ENCODE assay signal across 1 cellular context in genomic region chr17:71438631-71439146, GRCh38.
TF ChIP-seq lines count a peak whose summit lies in the region.

No MANE protein-coding gene starts in this region.

TF ChIP-seq in HEK293, 187 proteins besides CTCF, POLR2A, EP300 and RAD21 (continued from another document and continues in another):
- TF ChIP-seq ZNF398 (tag by site-specific recombination; IDR thresholded peaks at IDR 0.05) (peak; percentile 85), ZNF311 (tag by site-specific recombination; IDR thresholded peaks at IDR 0.05; ENCODE audit: borderline replicate concordance) (no peak), ZNF423 (tag by site-specific recombination; IDR thresholded peaks at IDR 0.05) (no peak), ZNF292 (tag by site-specific recombination; IDR thresholded peaks at IDR 0.05; ENCODE audit: borderline replicate concordance, low read depth) (no peak), SP7 (tag by site-specific recombination; IDR thresholded peaks at IDR 0.05) (peak; percentile 99), ZNF664 (tag by site-specific recombination; IDR thresholded peaks at IDR 0.05) (peak; percentile 84), BCL11B (tag by site-specific recombination; IDR thresholded peaks at IDR 0.05; ENCODE audit: low read depth) (no peak), ZNF214 (tag by site-specific recombination; IDR thresholded peaks at IDR 0.05; ENCODE audit: borderline replicate concordance) (no peak), ZBTB17 (tag by site-specific recombination; IDR thresholded peaks at IDR 0.05) (peak; percentile 83), ZNF24 (tag by site-specific recombination; IDR thresholded peaks at IDR 0.05) (peak; percentile 98), PRDM2 (tag by site-specific recombination; IDR thresholded peaks at IDR 0.05; ENCODE audit: borderline replicate concordance) (no peak), ZSCAN4 (tag by site-specific recombination; IDR thresholded peaks at IDR 0.05) (peak; percentile 69), ZBTB1 (tag by site-specific recombination; IDR thresholded peaks at IDR 0.05) (peak; percentile 97; the same call in 1 of the 2 replicates), ZNF146 (tag by site-specific recombination; IDR thresholded peaks at IDR 0.05) (peak; percentile 69), ZNF585B (tag by site-specific recombination; IDR thresholded peaks at IDR 0.05) (no peak), IKZF3 (tag by site-specific recombination; IDR thresholded peaks at IDR 0.05) (peak; percentile 94), ZNF37A (tag by site-specific recombination; IDR thresholded peaks at IDR 0.05) (0 out of 2 replicates have a peak, but pooled peaks have one; percentile 2), ZNF26 (tag by site-specific recombination; IDR thresholded peaks at IDR 0.05) (no peak), ZNF660 (tag by site-specific recombination; IDR thresholded peaks at IDR 0.05) (peak; percentile 95), ZNF341 (tag by site-specific recombination; IDR thresholded peaks at IDR 0.05; ENCODE audit: low read depth) (no peak), ZBTB20 (tag by site-specific recombination; IDR thresholded peaks at IDR 0.05) (peak; percentile 53; the same call in 1 of the 2 replicates)
- TF ChIP-seq, protein P1, sequence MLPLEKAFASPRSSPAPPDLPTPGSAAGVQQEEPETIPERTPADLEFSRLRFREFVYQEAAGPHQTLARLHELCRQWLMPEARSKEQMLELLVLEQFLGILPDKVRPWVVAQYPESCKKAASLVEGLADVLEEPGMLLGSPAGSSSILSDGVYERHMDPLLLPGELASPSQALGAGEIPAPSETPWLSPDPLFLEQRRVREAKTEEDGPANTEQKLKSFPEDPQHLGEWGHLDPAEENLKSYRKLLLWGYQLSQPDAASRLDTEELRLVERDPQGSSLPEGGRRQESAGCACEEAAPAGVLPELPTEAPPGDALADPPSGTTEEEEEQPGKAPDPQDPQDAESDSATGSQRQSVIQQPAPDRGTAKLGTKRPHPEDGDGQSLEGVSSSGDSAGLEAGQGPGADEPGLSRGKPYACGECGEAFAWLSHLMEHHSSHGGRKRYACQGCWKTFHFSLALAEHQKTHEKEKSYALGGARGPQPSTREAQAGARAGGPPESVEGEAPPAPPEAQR (tag by site-specific recombination; IDR thresholded peaks at IDR 0.05), result peak; percentile 83
- TF ChIP-seq, protein P2, sequence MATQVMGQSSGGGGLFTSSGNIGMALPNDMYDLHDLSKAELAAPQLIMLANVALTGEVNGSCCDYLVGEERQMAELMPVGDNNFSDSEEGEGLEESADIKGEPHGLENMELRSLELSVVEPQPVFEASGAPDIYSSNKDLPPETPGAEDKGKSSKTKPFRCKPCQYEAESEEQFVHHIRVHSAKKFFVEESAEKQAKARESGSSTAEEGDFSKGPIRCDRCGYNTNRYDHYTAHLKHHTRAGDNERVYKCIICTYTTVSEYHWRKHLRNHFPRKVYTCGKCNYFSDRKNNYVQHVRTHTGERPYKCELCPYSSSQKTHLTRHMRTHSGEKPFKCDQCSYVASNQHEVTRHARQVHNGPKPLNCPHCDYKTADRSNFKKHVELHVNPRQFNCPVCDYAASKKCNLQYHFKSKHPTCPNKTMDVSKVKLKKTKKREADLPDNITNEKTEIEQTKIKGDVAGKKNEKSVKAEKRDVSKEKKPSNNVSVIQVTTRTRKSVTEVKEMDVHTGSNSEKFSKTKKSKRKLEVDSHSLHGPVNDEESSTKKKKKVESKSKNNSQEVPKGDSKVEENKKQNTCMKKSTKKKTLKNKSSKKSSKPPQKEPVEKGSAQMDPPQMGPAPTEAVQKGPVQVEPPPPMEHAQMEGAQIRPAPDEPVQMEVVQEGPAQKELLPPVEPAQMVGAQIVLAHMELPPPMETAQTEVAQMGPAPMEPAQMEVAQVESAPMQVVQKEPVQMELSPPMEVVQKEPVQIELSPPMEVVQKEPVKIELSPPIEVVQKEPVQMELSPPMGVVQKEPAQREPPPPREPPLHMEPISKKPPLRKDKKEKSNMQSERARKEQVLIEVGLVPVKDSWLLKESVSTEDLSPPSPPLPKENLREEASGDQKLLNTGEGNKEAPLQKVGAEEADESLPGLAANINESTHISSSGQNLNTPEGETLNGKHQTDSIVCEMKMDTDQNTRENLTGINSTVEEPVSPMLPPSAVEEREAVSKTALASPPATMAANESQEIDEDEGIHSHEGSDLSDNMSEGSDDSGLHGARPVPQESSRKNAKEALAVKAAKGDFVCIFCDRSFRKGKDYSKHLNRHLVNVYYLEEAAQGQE (tag by site-specific recombination; IDR thresholded peaks at IDR 0.05), result peak; percentile 44; the same call in 1 of the 2 replicates
- TF ChIP-seq, protein P3, sequence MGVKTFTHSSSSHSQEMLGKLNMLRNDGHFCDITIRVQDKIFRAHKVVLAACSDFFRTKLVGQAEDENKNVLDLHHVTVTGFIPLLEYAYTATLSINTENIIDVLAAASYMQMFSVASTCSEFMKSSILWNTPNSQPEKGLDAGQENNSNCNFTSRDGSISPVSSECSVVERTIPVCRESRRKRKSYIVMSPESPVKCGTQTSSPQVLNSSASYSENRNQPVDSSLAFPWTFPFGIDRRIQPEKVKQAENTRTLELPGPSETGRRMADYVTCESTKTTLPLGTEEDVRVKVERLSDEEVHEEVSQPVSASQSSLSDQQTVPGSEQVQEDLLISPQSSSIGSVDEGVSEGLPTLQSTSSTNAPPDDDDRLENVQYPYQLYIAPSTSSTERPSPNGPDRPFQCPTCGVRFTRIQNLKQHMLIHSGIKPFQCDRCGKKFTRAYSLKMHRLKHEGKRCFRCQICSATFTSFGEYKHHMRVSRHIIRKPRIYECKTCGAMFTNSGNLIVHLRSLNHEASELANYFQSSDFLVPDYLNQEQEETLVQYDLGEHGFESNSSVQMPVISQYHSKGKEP (tag by site-specific recombination; IDR thresholded peaks at IDR 0.05), result peak; percentile 92
- TF ChIP-seq, protein P4, sequence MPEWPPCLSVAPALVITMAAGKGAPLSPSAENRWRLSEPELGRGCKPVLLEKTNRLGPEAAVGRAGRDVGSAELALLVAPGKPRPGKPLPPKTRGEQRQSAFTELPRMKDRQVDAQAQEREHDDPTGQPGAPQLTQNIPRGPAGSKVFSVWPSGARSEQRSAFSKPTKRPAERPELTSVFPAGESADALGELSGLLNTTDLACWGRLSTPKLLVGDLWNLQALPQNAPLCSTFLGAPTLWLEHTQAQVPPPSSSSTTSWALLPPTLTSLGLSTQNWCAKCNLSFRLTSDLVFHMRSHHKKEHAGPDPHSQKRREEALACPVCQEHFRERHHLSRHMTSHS (tag by site-specific recombination; IDR thresholded peaks at IDR 0.05), result peak; percentile 98
- TF ChIP-seq, protein P5, sequence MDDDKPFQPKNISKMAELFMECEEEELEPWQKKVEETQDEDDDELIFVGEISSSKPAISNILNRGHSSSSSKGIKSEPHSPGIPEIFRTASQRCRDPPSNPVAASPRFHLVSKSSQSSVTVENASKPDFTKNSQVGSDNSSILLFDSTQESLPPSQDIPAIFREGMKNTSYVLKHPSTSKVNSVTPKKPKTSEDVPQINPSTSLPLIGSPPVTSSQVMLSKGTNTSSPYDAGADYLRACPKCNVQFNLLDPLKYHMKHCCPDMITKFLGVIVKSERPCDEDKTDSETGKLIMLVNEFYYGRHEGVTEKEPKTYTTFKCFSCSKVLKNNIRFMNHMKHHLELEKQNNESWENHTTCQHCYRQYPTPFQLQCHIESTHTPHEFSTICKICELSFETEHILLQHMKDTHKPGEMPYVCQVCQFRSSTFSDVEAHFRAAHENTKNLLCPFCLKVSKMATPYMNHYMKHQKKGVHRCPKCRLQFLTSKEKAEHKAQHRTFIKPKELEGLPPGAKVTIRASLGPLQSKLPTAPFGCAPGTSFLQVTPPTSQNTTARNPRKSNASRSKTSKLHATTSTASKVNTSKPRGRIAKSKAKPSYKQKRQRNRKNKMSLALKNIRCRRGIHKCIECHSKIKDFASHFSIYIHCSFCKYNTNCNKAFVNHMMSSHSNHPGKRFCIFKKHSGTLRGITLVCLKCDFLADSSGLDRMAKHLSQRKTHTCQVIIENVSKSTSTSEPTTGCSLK (tag by site-specific recombination; IDR thresholded peaks at IDR 0.05), result no peak
- TF ChIP-seq, protein P6, sequence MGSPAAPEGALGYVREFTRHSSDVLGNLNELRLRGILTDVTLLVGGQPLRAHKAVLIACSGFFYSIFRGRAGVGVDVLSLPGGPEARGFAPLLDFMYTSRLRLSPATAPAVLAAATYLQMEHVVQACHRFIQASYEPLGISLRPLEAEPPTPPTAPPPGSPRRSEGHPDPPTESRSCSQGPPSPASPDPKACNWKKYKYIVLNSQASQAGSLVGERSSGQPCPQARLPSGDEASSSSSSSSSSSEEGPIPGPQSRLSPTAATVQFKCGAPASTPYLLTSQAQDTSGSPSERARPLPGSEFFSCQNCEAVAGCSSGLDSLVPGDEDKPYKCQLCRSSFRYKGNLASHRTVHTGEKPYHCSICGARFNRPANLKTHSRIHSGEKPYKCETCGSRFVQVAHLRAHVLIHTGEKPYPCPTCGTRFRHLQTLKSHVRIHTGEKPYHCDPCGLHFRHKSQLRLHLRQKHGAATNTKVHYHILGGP (tag by site-specific recombination; IDR thresholded peaks at IDR 0.05), result peak; percentile 86
